In genomic region chr12:11812558-11813421, GRCh38 we compare ENCODE assay signal across 8 cellular contexts.
DNase-seq lines count a peak whose midpoint lies in the region; ATAC-seq and TF ChIP-seq lines count a peak whose summit lies in the region.

No MANE protein-coding gene starts in this region.

- peak; percentile 68 for ATAC-seq in GM18505 (IDR thresholded peaks at IDR 0.05; ENCODE audit: unreplicated experiment)
- ATAC-seq in HG03060 (IDR thresholded peaks at IDR 0.05; ENCODE audit: low read depth, unreplicated experiment), result peak; percentile 42

- DNase-seq in AG04449 (ENCODE audit: low read depth, low spot score) (no peak), NT2/D1 (ENCODE audit: low read depth, low spot score) (peak; percentile 73), colonic mucosa (peak; percentile 74), transverse colon (peak; percentile 50), DMS 273 (lab: John Stamatoyannopoulos, UW; ENCODE audit: unreplicated experiment) (no peak)

- H3K4me3 ChIP-seq in AG04449 (ENCODE audit: low read depth, low read length), result peak overlapping the region; percentile 37
- H3K4me3 ChIP-seq in NT2/D1 (ENCODE audit: insufficient read length, low read depth), result peak overlapping the region; percentile 28
- peak overlapping the region; percentile 16 for H3K4me3 ChIP-seq in colonic mucosa
- no peak overlapping the region for H3K4me3 ChIP-seq in mesodermal cell (ENCODE audit: extremely low read depth, insufficient read depth, low read length, poor library complexity, severe bottlenecking)
- H3K4me3 ChIP-seq in transverse colon, result peak overlapping the region in 2 of 4 donors; percentile 14 to 26

- TF ChIP-seq EP300 in transverse colon (IDR thresholded peaks at IDR 0.05; ENCODE audit: low read depth), result no peak

- H3K27me3 ChIP-seq in NT2/D1 (ENCODE audit: insufficient read depth, insufficient read length), result no peaks in the 10 kb centered on the region
- no peaks in the 10 kb centered on the region for H3K27me3 ChIP-seq in colonic mucosa
- H3K27me3 ChIP-seq in transverse colon, result no peaks in the 10 kb centered on the region

- H3K36me3 ChIP-seq in NT2/D1 (ENCODE audit: insufficient read depth, insufficient read length, low read length) (no peaks in the 10 kb centered on the region), colonic mucosa (no peaks in the 10 kb centered on the region), mesodermal cell (ENCODE audit: control insufficient read depth, insufficient read depth, low read length) (no peaks in the 10 kb centered on the region), transverse colon (no peaks in the 10 kb centered on the region)

- TF ChIP-seq POLR2A in GM18505 (IDR thresholded peaks at IDR 0.05; ENCODE audit: borderline replicate concordance, extremely low read depth, insufficient read depth, insufficient read length) (no peak), transverse colon (IDR thresholded peaks at IDR 0.05) (no peak)

- TF ChIP-seq CTCF in AG04449 (IDR thresholded peaks at IDR 0.05; ENCODE audit: insufficient read depth, low read length, missing control alignments) (peak; percentile 18), colonic mucosa (IDR thresholded peaks at IDR 0.05) (no peak), transverse colon (IDR thresholded peaks at IDR 0.05) (peak in 3 of 5 experiments; percentile 7 to 46 (median 34))

- intact Hi-C loops in colonic mucosa (cut with DNase I) (no loop called here), transverse colon (cut with DNase I; ENCODE audit: low total_unique reads) (no loop called here)

- WGBS in mesodermal cell (ENCODE audit: insufficient coverage in 2 of 2), 2 experiments, result 0 to 6% methylated on average over 7 to 10 of the region's 17 CpGs
- 10 to 17% methylated on average over 3 to 17 of the region's 17 CpGs for WGBS in transverse colon (ENCODE audit: low coverage in 1 of 2), 2 donors

- H3K4me1 ChIP-seq in NT2/D1 (ENCODE audit: insufficient read depth, insufficient read length), result peaks cover 12% of the 10 kb centered on the region
- H3K4me1 ChIP-seq in colonic mucosa, result peaks cover 23% of the 10 kb centered on the region
- H3K4me1 ChIP-seq in mesodermal cell (ENCODE audit: control insufficient read depth, insufficient read depth, low read length, poor library complexity, severe bottlenecking), result peaks cover 44% of the 10 kb centered on the region
- H3K4me1 ChIP-seq in transverse colon, result peaks cover 30 to 43% (median 37%) of the 10 kb centered on the region in 4 donors

- H3K27ac ChIP-seq in colonic mucosa (peak overlapping the region; percentile 85), mesodermal cell (ENCODE audit: low read depth, low read length, severe bottlenecking) (peak overlapping the region; percentile 94), transverse colon (peak overlapping the region; percentile 77 to 89 (median 83))

- CTCF ChIA-PET in AG04449 (lab: Yijun Ruan, JAX), result interaction anchor here (0.8 to 2.5 kb wide), 10 partner anchors 8 to 233 kb away, joined by 3 to 8 read pairs (median 4); no protein-coding TSS in a partner anchor

- H3K9ac ChIP-seq in NT2/D1 (ENCODE audit: insufficient read length, low read depth) (peak overlapping the region; percentile 80), colonic mucosa (ENCODE audit: low read depth in 2 of 2, low read length in 2 of 2) (peak overlapping the region; percentile 75 to 76)

- POLR2A ChIA-PET in AG04449 (lab: Yijun Ruan, JAX), result interaction anchor here (1.0 to 1.6 kb wide), 2 partner anchors 17 to 163 kb away, joined by 4 read pairs; no protein-coding TSS in a partner anchor

- in situ Hi-C loops in transverse colon (cut with MboI; ENCODE audit: low pct_ligation_motif_present in 1 of 4, low pct_unique_long_range_greater_than_20kb in 1 of 4, low sequenced_read_pairs in 3 of 4), result no loop called here

- no peaks in the 10 kb centered on the region for H3K9me3 ChIP-seq in NT2/D1 (ENCODE audit: insufficient read depth, low read length)
- no peaks in the 10 kb centered on the region for H3K9me3 ChIP-seq in colonic mucosa
- H3K9me3 ChIP-seq in mesodermal cell (ENCODE audit: control insufficient read depth, low read length), result no peaks in the 10 kb centered on the region
- H3K9me3 ChIP-seq in transverse colon, result no peaks in the 10 kb centered on the region

Comparison
In these comparisons a context has a peak if more than half of its experiments do, and no peak if none do; other contexts are left out.
1. DNase-seq: peak in NT2/D1 (single experiment), colonic mucosa (single experiment) and transverse colon (single experiment); none in AG04449 (single experiment) and DMS 273 (single experiment).
2. Peak in every context shown above with its lines, with median percentiles within 50 percentile points of each other: H3K27ac ChIP-seq.